Comparison of ENCODE assay signal across 11 cellular contexts in the genomic region with DNA sequence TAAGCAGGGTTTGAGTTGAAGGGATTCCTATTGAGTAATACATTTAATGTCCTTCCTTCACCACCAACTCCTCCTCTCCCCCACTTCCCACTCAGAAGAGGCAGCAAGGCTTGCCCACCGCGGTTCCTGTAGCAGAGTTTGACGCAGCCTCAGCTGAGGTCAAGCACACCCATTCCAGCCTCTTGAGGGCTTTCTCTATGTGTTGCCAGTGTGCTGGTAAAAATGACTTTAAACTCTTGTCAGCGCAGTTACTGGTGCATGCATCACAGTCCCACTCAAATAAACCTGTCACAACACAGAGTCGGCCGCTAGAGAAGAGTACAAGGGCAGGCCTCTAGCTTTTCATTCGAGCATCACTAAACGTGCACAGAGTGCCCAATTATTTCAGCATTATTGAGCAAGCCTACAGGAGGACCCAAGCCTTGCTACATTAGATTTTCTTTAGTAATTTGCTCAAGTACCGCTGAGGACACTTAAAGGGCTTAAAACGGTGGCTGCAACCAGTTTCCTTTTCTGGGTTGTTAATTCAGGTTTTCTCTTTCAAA.
DNase-seq lines count a peak whose midpoint lies in the region; ATAC-seq and TF ChIP-seq lines count a peak whose summit lies in the region.
"Had no signal": no experiment of that assay in that cellular context is flagged by ENCODE, and none has a peak within 500 bp of the region (broad histone marks: within the 10 kb centered on the region; RNA-seq: fewer than 3 reads in every experiment).

No MANE protein-coding gene starts in this region.

- H3F3A ChIP-seq in neural cell (ENCODE audit: insufficient read depth, low read length, poor library complexity, severe bottlenecking), result no peaks in the 10 kb centered on the region

- intact Hi-C loops in ovary (cut with DNase I), result loop anchor here in 1 of 4 donors (2.0 kb wide), 1 partner anchor 43 kb away; no protein-coding TSS in a partner anchor

- TF ChIP-seq CTCF in HEK293 (tag by site-specific recombination; IDR thresholded peaks at IDR 0.05) (no peak), neural cell (IDR thresholded peaks at IDR 0.05; ENCODE audit: poor library complexity, severe bottlenecking) (peak; percentile 28), ovary (IDR thresholded peaks at IDR 0.05) (no peak)

- no peak for TF ChIP-seq POLR2A in ovary (IDR thresholded peaks at IDR 0.05)

- H3K36me3 ChIP-seq in HEK293 (ENCODE audit: control insufficient read depth in 2 of 2, insufficient read depth in 1 of 2, low read length in 2 of 2), result peaks cover 0 to 23% of the 10 kb centered on the region in 2 experiments; a peak in 1 of 3 replicates
- peaks cover 4% of the 10 kb centered on the region for H3K36me3 ChIP-seq in neural cell (ENCODE audit: insufficient read depth, low read length)
- no peaks in the 10 kb centered on the region for H3K36me3 ChIP-seq in ovary

- ATAC-seq in GM19395 (IDR thresholded peaks at IDR 0.05; ENCODE audit: unreplicated experiment), result no peak

- H3K4me3 ChIP-seq in HEK293 (ENCODE audit: low read depth, low read length) (no peak overlapping the region), neural cell (ENCODE audit: low read length) (peak overlapping the region; percentile 44), ovary (no peak overlapping the region)

- POLR2A ChIA-PET in HEK293 (lab: Yijun Ruan, JAX), result no interaction called here

- CTCF ChIA-PET in HEK293 (lab: Yijun Ruan, JAX), result no interaction called here

- TF ChIP-seq EP300 in neural cell (conservative IDR thresholded peaks at IDR 0.05; ENCODE audit: poor library complexity, severe bottlenecking), result peak; percentile 76
- TF ChIP-seq EP300 in ovary (IDR thresholded peaks at IDR 0.05), result no peak

- H3K9me3 ChIP-seq in HEK293 (ENCODE audit: control insufficient read depth, insufficient read depth, low read depth, low read length), result no peaks in the 10 kb centered on the region
- H3K9me3 ChIP-seq in neural cell (ENCODE audit: low read length), result no peaks in the 10 kb centered on the region
- H3K9me3 ChIP-seq in ovary, result no peaks in the 10 kb centered on the region

- H3K9ac ChIP-seq in neural cell (ENCODE audit: low read length), result no peak overlapping the region

- no peaks in the 10 kb centered on the region for H3K9me2 ChIP-seq in neural cell (ENCODE audit: insufficient read depth, low read length)

- H3K27ac ChIP-seq in HEK293 (ENCODE audit: extremely low read depth, low read depth, low read length) (no peak overlapping the region), neural cell (ENCODE audit: low read length) (peak overlapping the region; percentile 15), ovary (no peak overlapping the region)

- no peaks in the 10 kb centered on the region for H4K20me1 ChIP-seq in neural cell (ENCODE audit: insufficient read depth)

- H3K27me3 ChIP-seq in neural cell (ENCODE audit: insufficient read depth, low read depth, low read length) (no peaks in the 10 kb centered on the region), ovary (no peaks in the 10 kb centered on the region)

- H3K79me2 ChIP-seq in neural cell (replicated peaks; ENCODE audit: insufficient read depth, low read length), result peaks cover 44% of the 10 kb centered on the region

- peak; percentile 42 for TF ChIP-seq RAD21 in neural cell (conservative IDR thresholded peaks at IDR 0.05)

- no peak overlapping the region for H2AFZ ChIP-seq in neural cell (ENCODE audit: low read depth, low read length)

- WGBS in ovary, 3 donors, result 90 to 93% (median 92%) methylated on average over 10 of the region's 10 CpGs

- DNase-seq in NCI-H187 treated with DMSO at 0.1 percent for 48 hours (lab: John Stamatoyannopoulos, UW), result peak; percentile 92
- DNase-seq in astrocyte of the hippocampus (ENCODE audit: low read depth, low spot score), result peak; percentile 62
- no peak for DNase-seq in HK-2 (ENCODE audit: unreplicated experiment)
- no peak for DNase-seq in ovary
- no peak for DNase-seq in activated CD4-positive, alpha-beta T cell treated with anti-CD3 and anti-CD28 coated beads for 1 hour
- DNase-seq: NCI-H526 treated with DMSO at 0.1 percent for 48 hours; stimulated activated CD4-positive, alpha-beta T cell treated with anti-CD3 and anti-CD28 coated beads, Interleukin-15, amount 100 ng/mL, for 24 hours; T-helper 1 cell had no signal

- H3K4me1 ChIP-seq in HEK293 (ENCODE audit: control insufficient read depth, insufficient read depth, low read length), result no peaks in the 10 kb centered on the region
- H3K4me1 ChIP-seq in ovary (ENCODE audit: insufficient read depth), result no peaks in the 10 kb centered on the region

- no peak overlapping the region for H3K4me2 ChIP-seq in neural cell (ENCODE audit: low read length)

TF ChIP-seq in HEK293, 187 proteins besides CTCF, POLR2A, EP300 and RAD21 (continues in another document):
- TF ChIP-seq KLF16 (tag by site-specific recombination; IDR thresholded peaks at IDR 0.05) (no peak), ZBTB48 (tag by site-specific recombination; IDR thresholded peaks at IDR 0.05) (no peak), OSR2 (tag by site-specific recombination; IDR thresholded peaks at IDR 0.05) (0 out of 2 replicates have a peak, but pooled peaks have one; percentile 20), SCRT1 (tag by site-specific recombination; IDR thresholded peaks at IDR 0.05; ENCODE audit: borderline replicate concordance) (no peak), WT1 (tag by site-specific recombination; IDR thresholded peaks at IDR 0.05) (no peak), ZBTB8A (tag by site-specific recombination; IDR thresholded peaks at IDR 0.05) (0 out of 2 replicates have a peak, but pooled peaks have one; percentile 14), ZNF837 (tag by site-specific recombination; IDR thresholded peaks at IDR 0.05) (no peak), BCL11B (tag by site-specific recombination; IDR thresholded peaks at IDR 0.05; ENCODE audit: low read depth) (no peak), ZNF10 (tag by site-specific recombination; IDR thresholded peaks at IDR 0.05) (no peak), ZFHX2 (tag by site-specific recombination; conservative IDR thresholded peaks at IDR 0.05) (0 out of 2 replicates have a peak, but pooled peaks have one; percentile 7), TRIM28 (IDR thresholded peaks at IDR 0.05; ENCODE audit: borderline replicate concordance, low read length) (peak; percentile 99), ZNF19 (tag by site-specific recombination; IDR thresholded peaks at IDR 0.05; ENCODE audit: low read depth) (no peak), ZNF473 (tag by site-specific recombination; IDR thresholded peaks at IDR 0.05) (no peak)
- TF ChIP-seq, protein P1, sequence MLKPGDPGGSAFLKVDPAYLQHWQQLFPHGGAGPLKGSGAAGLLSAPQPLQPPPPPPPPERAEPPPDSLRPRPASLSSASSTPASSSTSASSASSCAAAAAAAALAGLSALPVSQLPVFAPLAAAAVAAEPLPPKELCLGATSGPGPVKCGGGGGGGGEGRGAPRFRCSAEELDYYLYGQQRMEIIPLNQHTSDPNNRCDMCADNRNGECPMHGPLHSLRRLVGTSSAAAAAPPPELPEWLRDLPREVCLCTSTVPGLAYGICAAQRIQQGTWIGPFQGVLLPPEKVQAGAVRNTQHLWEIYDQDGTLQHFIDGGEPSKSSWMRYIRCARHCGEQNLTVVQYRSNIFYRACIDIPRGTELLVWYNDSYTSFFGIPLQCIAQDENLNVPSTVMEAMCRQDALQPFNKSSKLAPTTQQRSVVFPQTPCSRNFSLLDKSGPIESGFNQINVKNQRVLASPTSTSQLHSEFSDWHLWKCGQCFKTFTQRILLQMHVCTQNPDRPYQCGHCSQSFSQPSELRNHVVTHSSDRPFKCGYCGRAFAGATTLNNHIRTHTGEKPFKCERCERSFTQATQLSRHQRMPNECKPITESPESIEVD (tag by site-specific recombination; IDR thresholded peaks at IDR 0.05), result peak; percentile 70

TF ChIP-seq in neural cell, 6 proteins besides CTCF, POLR2A, EP300 and RAD21:
- TF ChIP-seq TAF1 (IDR thresholded peaks at IDR 0.05; ENCODE audit: low read depth) (no peak), MXI1 (conservative IDR thresholded peaks at IDR 0.05; ENCODE audit: poor library complexity, severe bottlenecking) (peak; percentile 31), POLR2AphosphoS5 (IDR thresholded peaks at IDR 0.05) (peak; percentile 81), SMC3 (conservative IDR thresholded peaks at IDR 0.05; ENCODE audit: poor library complexity) (no peak), EZH2 (IDR thresholded peaks at IDR 0.05; ENCODE audit: borderline replicate concordance, insufficient read depth, low read length, poor library complexity, severe bottlenecking) (no peak)
- TF ChIP-seq, protein P2, sequence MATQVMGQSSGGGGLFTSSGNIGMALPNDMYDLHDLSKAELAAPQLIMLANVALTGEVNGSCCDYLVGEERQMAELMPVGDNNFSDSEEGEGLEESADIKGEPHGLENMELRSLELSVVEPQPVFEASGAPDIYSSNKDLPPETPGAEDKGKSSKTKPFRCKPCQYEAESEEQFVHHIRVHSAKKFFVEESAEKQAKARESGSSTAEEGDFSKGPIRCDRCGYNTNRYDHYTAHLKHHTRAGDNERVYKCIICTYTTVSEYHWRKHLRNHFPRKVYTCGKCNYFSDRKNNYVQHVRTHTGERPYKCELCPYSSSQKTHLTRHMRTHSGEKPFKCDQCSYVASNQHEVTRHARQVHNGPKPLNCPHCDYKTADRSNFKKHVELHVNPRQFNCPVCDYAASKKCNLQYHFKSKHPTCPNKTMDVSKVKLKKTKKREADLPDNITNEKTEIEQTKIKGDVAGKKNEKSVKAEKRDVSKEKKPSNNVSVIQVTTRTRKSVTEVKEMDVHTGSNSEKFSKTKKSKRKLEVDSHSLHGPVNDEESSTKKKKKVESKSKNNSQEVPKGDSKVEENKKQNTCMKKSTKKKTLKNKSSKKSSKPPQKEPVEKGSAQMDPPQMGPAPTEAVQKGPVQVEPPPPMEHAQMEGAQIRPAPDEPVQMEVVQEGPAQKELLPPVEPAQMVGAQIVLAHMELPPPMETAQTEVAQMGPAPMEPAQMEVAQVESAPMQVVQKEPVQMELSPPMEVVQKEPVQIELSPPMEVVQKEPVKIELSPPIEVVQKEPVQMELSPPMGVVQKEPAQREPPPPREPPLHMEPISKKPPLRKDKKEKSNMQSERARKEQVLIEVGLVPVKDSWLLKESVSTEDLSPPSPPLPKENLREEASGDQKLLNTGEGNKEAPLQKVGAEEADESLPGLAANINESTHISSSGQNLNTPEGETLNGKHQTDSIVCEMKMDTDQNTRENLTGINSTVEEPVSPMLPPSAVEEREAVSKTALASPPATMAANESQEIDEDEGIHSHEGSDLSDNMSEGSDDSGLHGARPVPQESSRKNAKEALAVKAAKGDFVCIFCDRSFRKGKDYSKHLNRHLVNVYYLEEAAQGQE (IDR thresholded peaks at IDR 0.05; ENCODE audit: borderline replicate concordance), result no peak

Comparison
In these comparisons a context has a peak if more than half of its experiments do, and no peak if none do; other contexts are left out.
1. DNase-seq: peak in NCI-H187 treated with DMSO at 0.1 percent for 48 hours (single experiment) and astrocyte of the hippocampus (single experiment); none in HK-2 (single experiment), ovary (0 of 5) and activated CD4-positive, alpha-beta T cell treated with anti-CD3 and anti-CD28 coated beads for 1 hour (single experiment).